Comparison of ENCODE assay signal across 18 cellular contexts in genomic region chr4:112564706-112565270, GRCh38. TPM values are rescaled to one million over a fixed set of nuclear protein-coding genes. Genes with fewer than 3 reads are reported as not detected.
DNase-seq lines count a peak whose midpoint lies in the region; TF ChIP-seq lines count a peak whose summit lies in the region.
"Had no signal": no experiment of that assay in that cellular context is flagged by ENCODE, and none has a peak within 500 bp of the region (broad histone marks: within the 10 kb centered on the region; RNA-seq: fewer than 3 reads in every experiment).

No MANE protein-coding gene starts in this region.

- H4K20me1 ChIP-seq in DOHH2 (ENCODE audit: control insufficient read depth, insufficient read depth, low read depth, low read length) (no peaks in the 10 kb centered on the region), H9 (ENCODE audit: control insufficient read depth, insufficient read depth, insufficient read length) (no peaks in the 10 kb centered on the region)

- POLR2A ChIA-PET in HEK293T (lab: Yijun Ruan, JAX) = no interaction called here

- H3K56ac ChIP-seq in H9 (ENCODE audit: insufficient read length, low read depth, low read length) = no peak overlapping the region

- H3K4me3 Mint-ChIP-seq in H9 = no peak overlapping the region
- H3K4me3 Mint-ChIP-seq: CD8-positive, alpha-beta T cell; T-helper 1 cell treated with Interleukin-12 subunit alpha and Interleukin-12 subunit beta and Interleukin-4 antibody, amounts not matched to agents 30 μg/mL and 1 μg/mL, for 36 hours had no signal

- H3K4me1 ChIP-seq in DOHH2 (ENCODE audit: control insufficient read depth, low read length) = peaks cover 22% of the 10 kb centered on the region
- H3K4me1 ChIP-seq in H9 (ENCODE audit: insufficient read depth, low read length) = no peaks in the 10 kb centered on the region
- no peaks in the 10 kb centered on the region for H3K4me1 ChIP-seq in testis
- H3K4me1 ChIP-seq: BE2C had no signal

- peak; percentile 31 for DNase-seq in H9
- no peak for DNase-seq in WERI-Rb-1
- DNase-seq in testis = peak; percentile 18
- no peak for DNase-seq in lower leg skin (ENCODE audit: low spot score in 2 of 2)
- DNase-seq in HEK293T (ENCODE audit: extremely low spot score) = no peak
- DNase-seq in Ammon's horn (ENCODE audit: low spot score) = no peak
- DNase-seq: BE2C; CD8-positive, alpha-beta T cell; MM.1S; NCI-H187; NK-92 treated with Interleukin-12 subunit alpha and Interleukin-12 subunit beta, amount 100 ng/mL, for 24 hours; OCI-M1; RPMI8226; SIG-M5 had no signal

- H3K9ac ChIP-seq in H9 (ENCODE audit: extremely low read depth, insufficient read length, low read length) = no peak overlapping the region

- no peak overlapping the region for H2BK15ac ChIP-seq in H9 (ENCODE audit: low read depth, low read length)

- H3K4me2 ChIP-seq in DOHH2 (ENCODE audit: low read length) (no peak overlapping the region), H9 (ENCODE audit: insufficient read depth, insufficient read length, low read length) (no peak overlapping the region)

- H3K79me1 ChIP-seq in H9 (ENCODE audit: insufficient read depth, low read depth, low read length, poor library complexity, severe bottlenecking) = no peaks in the 10 kb centered on the region

- H3K23ac ChIP-seq in H9 (ENCODE audit: insufficient read length, low read depth, low read length) = no peak overlapping the region

- H3K4me1 Mint-ChIP-seq in H9 = no peaks in the 10 kb centered on the region

- H3K4me3 ChIP-seq in DOHH2 (ENCODE audit: low read length) = no peak overlapping the region
- no peak overlapping the region for H3K4me3 ChIP-seq in WERI-Rb-1 (ENCODE audit: low read depth, low read length)
- peak overlapping the region in 1 of 2 donors; percentile 3 for H3K4me3 ChIP-seq in testis
- no peak overlapping the region for H3K4me3 ChIP-seq in lower leg skin (ENCODE audit: low read depth, poor library complexity, severe bottlenecking)

- CTCF ChIA-PET in HEK293T (lab: Yijun Ruan, JAX) = no interaction called here

- no peak overlapping the region for H2BK5ac ChIP-seq in H9 (ENCODE audit: insufficient read length, low read length)

- H3K27ac Mint-ChIP-seq in H9 = no peak overlapping the region
- H3K27ac Mint-ChIP-seq: CD8-positive, alpha-beta T cell; T-helper 1 cell treated with Interleukin-12 subunit alpha and Interleukin-12 subunit beta and Interleukin-4 antibody, amounts not matched to agents 30 μg/mL and 1 μg/mL, for 36 hours had no signal

- no peak overlapping the region for H4K8ac ChIP-seq in H9 (replicated peaks; ENCODE audit: insufficient read length, low read depth, low read length)

- H2AK5ac ChIP-seq in H9 (ENCODE audit: insufficient read length, low read length) = no peak overlapping the region

- TF ChIP-seq CTCF in DOHH2 (IDR thresholded peaks at IDR 0.05; ENCODE audit: low read depth, low read length, poor library complexity, severe bottlenecking) = peak; percentile 34
- peak; percentile 62 for TF ChIP-seq CTCF in H9 (conservative IDR thresholded peaks at IDR 0.05)
- peak; percentile 14; the same call in 1 of the 2 replicates for TF ChIP-seq CTCF in WERI-Rb-1 (IDR thresholded peaks at IDR 0.05; ENCODE audit: low read depth, low read length)
- TF ChIP-seq CTCF in testis (IDR thresholded peaks at IDR 0.05) = no peak
- TF ChIP-seq CTCF in lower leg skin (IDR thresholded peaks at IDR 0.05) = no peak

- no peak overlapping the region for H2BK120ac ChIP-seq in H9 (ENCODE audit: low read depth, low read length, poor library complexity, severe bottlenecking)

- H4K91ac ChIP-seq in H9 (ENCODE audit: insufficient read length, low read depth, low read length) = no peak overlapping the region

- H3T11ph ChIP-seq in H9 (ENCODE audit: low read length) = no peak overlapping the region

- no peak overlapping the region for H3K18ac ChIP-seq in H9 (ENCODE audit: insufficient read length, low read depth, low read length)

- no peaks in the 10 kb centered on the region for H3K9me2 ChIP-seq in DOHH2 (replicated peaks; ENCODE audit: control insufficient read depth, low read length)

- no peaks in the 10 kb centered on the region for H3K23me2 ChIP-seq in H9 (ENCODE audit: insufficient read length, low read depth, low read length, poor library complexity, severe bottlenecking)

- H3K27me3 ChIP-seq in DOHH2 (ENCODE audit: control insufficient read depth, low read length) (no peaks in the 10 kb centered on the region), H9 (ENCODE audit: insufficient read depth, low read length) (no peaks in the 10 kb centered on the region), WERI-Rb-1 (ENCODE audit: insufficient read depth, low read depth, severe bottlenecking) (no peaks in the 10 kb centered on the region), testis (no peaks in the 10 kb centered on the region)
- H3K27me3 ChIP-seq: BE2C had no signal

- H3K4ac ChIP-seq in H9 (ENCODE audit: low read depth, low read length) = no peak overlapping the region

- no peaks in the 10 kb centered on the region for H3K9me3 ChIP-seq in DOHH2 (ENCODE audit: control insufficient read depth, insufficient read depth, low read length)
- no peaks in the 10 kb centered on the region for H3K9me3 ChIP-seq in H9 (ENCODE audit: control insufficient read depth, low read depth, low read length)
- no peaks in the 10 kb centered on the region for H3K9me3 ChIP-seq in WERI-Rb-1 (ENCODE audit: severe bottlenecking)
- H3K9me3 ChIP-seq in testis = no peaks in the 10 kb centered on the region
- H3K9me3 ChIP-seq: BE2C had no signal

- intact Hi-C loops in testis (cut with DNase I; ENCODE audit: low total_unique reads) (no loop called here), lower leg skin (cut with DNase I; ENCODE audit: low total_unique reads) (no loop called here)

- TF ChIP-seq POLR2A in testis (IDR thresholded peaks at IDR 0.05) (no peak), lower leg skin (IDR thresholded peaks at IDR 0.05) (no peak)

- H3K9me3 Mint-ChIP-seq in H9 = peaks cover 2 to 3% of the 10 kb centered on the region in 2 experiments; a peak in 3 of 5 replicates
- H3K9me3 Mint-ChIP-seq: CD8-positive, alpha-beta T cell; T-helper 1 cell treated with Interleukin-12 subunit alpha and Interleukin-12 subunit beta and Interleukin-4 antibody, amounts not matched to agents 30 μg/mL and 1 μg/mL, for 36 hours had no signal

- no CpG with 5 or more reads among the region's 25 CpGs for WGBS in H9 (ENCODE audit: extremely low coverage, insufficient read length, low lambda C conversion rate)
- 63 to 82% methylated on average over 25 of the region's 25 CpGs for WGBS in testis, 2 donors
- WGBS in lower leg skin, 2 donors = 95 to 98% methylated on average over 25 of the region's 25 CpGs

- H4K5ac ChIP-seq in H9 (ENCODE audit: insufficient read length, low read depth, low read length) = no peak overlapping the region

- no peaks in the 10 kb centered on the region for H3F3A ChIP-seq in DOHH2 (ENCODE audit: control insufficient read depth, insufficient read depth)

- no peak overlapping the region for H2BK12ac ChIP-seq in H9 (ENCODE audit: insufficient read length, low read depth, low read length)

- no peak overlapping the region for H3K14ac ChIP-seq in H9 (ENCODE audit: insufficient read depth, low read length)

- H3K27me3 Mint-ChIP-seq in H9 (ENCODE audit: low read depth) = no peaks in the 10 kb centered on the region

- H3K27ac ChIP-seq in DOHH2 (ENCODE audit: low read depth, low read length) = no peak overlapping the region
- no peak overlapping the region for H3K27ac ChIP-seq in H9 (ENCODE audit: insufficient read length, low read depth, low read length)
- no peak overlapping the region for H3K27ac ChIP-seq in WERI-Rb-1
- H3K27ac ChIP-seq in testis = no peak overlapping the region

- H3K36me3 ChIP-seq in DOHH2 (ENCODE audit: control insufficient read depth, low read length) = peaks cover 34% of the 10 kb centered on the region
- peaks cover 14% of the 10 kb centered on the region for H3K36me3 ChIP-seq in WERI-Rb-1
- no peaks in the 10 kb centered on the region for H3K36me3 ChIP-seq in testis (ENCODE audit: low read depth, missing control alignments)

- peaks cover 11 to 39% (median 23%) of the 10 kb centered on the region in 3 experiments; a peak in 6 of 7 replicates for H3K36me3 Mint-ChIP-seq in H9 (ENCODE audit: insufficient read depth in 1 of 3, low read depth in 3 of 3)

- no peaks in the 10 kb centered on the region for H3K79me2 ChIP-seq in DOHH2 (ENCODE audit: control insufficient read depth, low read length)
- no peaks in the 10 kb centered on the region for H3K79me2 ChIP-seq in H9 (ENCODE audit: insufficient read depth, low read length)

- H2AFZ ChIP-seq in H9 (ENCODE audit: low read length) = no peak overlapping the region

- no peak overlapping the region for H2BK20ac ChIP-seq in H9 (ENCODE audit: low read depth, low read length, poor library complexity, severe bottlenecking)

TF ChIP-seq in HEK293T, 16 proteins besides CTCF, POLR2A, EP300 and RAD21:
- TF ChIP-seq ELF4 (IDR thresholded peaks at IDR 0.05) = no peak

RNA-seq across cellular contexts. Expression of gene NEUROG2, which starts 48.8 kb away (rescaled TPM):
- total RNA-seq in H9 (2021) (not detected in 2 replicates), testis (1 to 10 TPM in 1 of 2 donors, under 1 TPM in 1; 0.62 to 3.8 TPM), lower leg skin (not detected)
- 4.1 TPM for polyA plus RNA-seq in testis (ENCODE audit: insufficient read depth, low read depth, low replicate concordance)
- total RNA-seq: CD8-positive, alpha-beta T cell; G401 had no signal
- polyA plus RNA-seq: AG04450 had no signal

Comparison
In these comparisons a context has a peak if more than half of its experiments do, and no peak if none do; other contexts are left out.
1. CTCF ChIP-seq: peak in DOHH2 (single experiment), H9 (single experiment) and WERI-Rb-1 (single experiment); none in testis (0 of 3) and lower leg skin (0 of 3).
2. DNase-seq: peak in H9 (single experiment) and testis (single experiment); none in WERI-Rb-1 (single experiment), lower leg skin (0 of 2), HEK293T (single experiment) and Ammon's horn (single experiment).